ENCODE assay signal across 1 cellular context in the genomic region with DNA sequence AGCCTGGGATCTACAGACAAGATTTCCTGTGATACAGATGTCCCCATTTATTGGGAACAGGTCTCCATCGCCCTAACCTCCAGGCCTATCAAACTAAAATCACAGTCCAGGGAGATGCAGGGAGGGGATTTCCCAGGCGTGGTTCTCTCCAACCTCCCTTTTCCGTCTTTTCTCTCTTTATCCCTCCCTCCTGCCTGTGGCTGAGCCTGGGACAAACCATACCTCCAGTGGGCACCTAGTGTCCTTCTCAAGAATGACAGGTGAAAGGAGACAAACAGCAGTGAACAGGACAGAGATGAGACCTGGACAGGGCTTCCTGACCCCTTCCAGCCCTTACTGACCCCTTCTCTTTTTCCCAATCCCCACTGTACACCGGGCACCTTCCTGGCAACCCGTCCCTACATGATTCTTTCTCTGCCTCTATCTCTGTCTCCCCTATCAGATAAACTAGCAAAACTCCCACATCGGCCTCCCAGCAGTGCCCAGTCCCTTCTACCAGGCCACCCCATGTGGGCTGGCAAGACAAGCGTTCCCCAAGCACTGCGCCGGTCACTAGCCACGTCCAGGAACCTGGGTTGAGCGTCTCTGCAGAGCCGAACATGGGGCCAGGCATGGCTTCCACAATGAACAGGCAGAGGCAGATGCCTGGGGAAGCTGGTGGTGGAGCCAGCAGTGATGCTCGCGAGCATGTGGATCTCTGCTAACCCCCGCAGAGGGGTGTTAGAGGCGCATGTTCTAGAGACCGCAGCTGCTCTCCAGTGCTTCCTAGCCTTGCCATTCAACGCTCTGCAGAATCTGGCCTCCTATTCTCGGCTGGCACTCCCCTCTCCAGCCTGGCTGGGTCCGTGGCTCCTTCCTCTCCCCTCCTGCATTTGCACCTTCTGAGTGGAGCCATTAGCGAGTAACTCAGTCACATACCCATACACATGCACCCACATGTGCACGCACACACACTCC.
TF ChIP-seq lines count a peak whose summit lies in the region.

No MANE protein-coding gene starts in this region.

TF ChIP-seq in SK-N-SH, 30 proteins besides CTCF, POLR2A, EP300 and RAD21 (continued from another document):
- TF ChIP-seq EZH2phosphoT487 (IDR thresholded peaks at IDR 0.05; ENCODE audit: borderline replicate concordance, low read depth) (no peak), RFX5 (IDR thresholded peaks at IDR 0.05; ENCODE audit: low read length) (no peak), FOSL2 (IDR thresholded peaks at IDR 0.05; ENCODE audit: borderline replicate concordance, low read depth) (no peak), GATA2 (CRISPR knock-in tag; IDR thresholded peaks at IDR 0.05) (no peak), POLR2AphosphoS5 (IDR thresholded peaks at IDR 0.05; ENCODE audit: low read depth, low read length) (no peak)
- TF ChIP-seq, protein P1, sequence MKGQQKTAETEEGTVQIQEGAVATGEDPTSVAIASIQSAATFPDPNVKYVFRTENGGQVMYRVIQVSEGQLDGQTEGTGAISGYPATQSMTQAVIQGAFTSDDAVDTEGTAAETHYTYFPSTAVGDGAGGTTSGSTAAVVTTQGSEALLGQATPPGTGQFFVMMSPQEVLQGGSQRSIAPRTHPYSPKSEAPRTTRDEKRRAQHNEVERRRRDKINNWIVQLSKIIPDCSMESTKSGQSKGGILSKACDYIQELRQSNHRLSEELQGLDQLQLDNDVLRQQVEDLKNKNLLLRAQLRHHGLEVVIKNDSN (IDR thresholded peaks at IDR 0.05; ENCODE audit: borderline replicate concordance, low read depth) = no peak
